In genomic region chr11:82718841-82719240, GRCh38 we compare ENCODE assay signal across 1 cellular context.
TF ChIP-seq lines count a peak whose summit lies in the region.

No MANE protein-coding gene starts in this region.

TF ChIP-seq in GM23338, 12 proteins besides CTCF, POLR2A, EP300 and RAD21 (continued from another document):
- TF ChIP-seq ZNF462 (CRISPR knock-in tag; IDR thresholded peaks at IDR 0.05) (no peak), JUNB (IDR thresholded peaks at IDR 0.05; ENCODE audit: unreplicated experiment) (no peak), STAT1 (IDR thresholded peaks at IDR 0.05; ENCODE audit: unreplicated experiment) (no peak), CREB1 (CRISPR knock-in tag; IDR thresholded peaks at IDR 0.05; ENCODE audit: low read depth) (no peak)
